In genomic region chr14:80955434-80955939, GRCh38 we compare ENCODE assay signal across 8 cellular contexts. TPM values are rescaled to one million over a fixed set of nuclear protein-coding genes. Genes with fewer than 3 reads are reported as not detected.
A peak's percentile ranks its signal among the peaks of the same experiment; 100 is the strongest.
DNase-seq lines count a peak whose midpoint lies in the region; ATAC-seq, FAIRE-seq and TF ChIP-seq lines count a peak whose summit lies in the region.

Gene TSHR, plus strand, starts transcription at chr14:80955621. Its CDS starts 60 bp downstream, at chr14:80955681.

- H3K4me3 Mint-ChIP-seq in activated B cell treated with CpG ODN at 0.5 μM for 24 hours = peak within 1 kb of the TSS; percentile 84

- H3K9me3 Mint-ChIP-seq in activated B cell treated with CpG ODN at 0.5 μM for 24 hours = no peaks in the 10 kb centered on the region

- no peak for FAIRE-seq in GM12892 (lab: Jason Lieb, UNC)

- H3K9me3 ChIP-seq in gastroesophageal sphincter (no peaks in the 10 kb centered on the region), parathyroid adenoma (ENCODE audit: control insufficient read depth, low read length) (no peaks in the 10 kb centered on the region)

- H3K4me2 ChIP-seq in parathyroid adenoma (ENCODE audit: low read length) = peak within 1 kb of the TSS; percentile 97

- no peaks in the 10 kb centered on the region for H3K36me3 Mint-ChIP-seq in activated B cell treated with CpG ODN at 0.5 μM for 24 hours (ENCODE audit: low read depth)

- H3K27ac ChIP-seq in gastroesophageal sphincter (no peak within 1 kb of the TSS), parathyroid adenoma (no peak within 1 kb of the TSS)

- H3K79me2 ChIP-seq in parathyroid adenoma = no peaks in the 10 kb centered on the region

- H3K4me3 ChIP-seq in H7 (ENCODE audit: insufficient read depth, low read depth, low read length) = peak within 1 kb of the TSS; percentile 46
- H3K4me3 ChIP-seq in gastroesophageal sphincter = peak within 1 kb of the TSS; percentile 17 to 54
- H3K4me3 ChIP-seq in parathyroid adenoma (ENCODE audit: low read depth, low read length) = peak within 1 kb of the TSS; percentile 54

- H3K36me3 ChIP-seq in H7 (replicated peaks; ENCODE audit: control insufficient read depth, insufficient read depth, low read length) (no peaks in the 10 kb centered on the region), gastroesophageal sphincter (no peaks in the 10 kb centered on the region), parathyroid adenoma (ENCODE audit: control insufficient read depth, insufficient read depth, low read length) (no peaks in the 10 kb centered on the region)

- H3K27me3 Mint-ChIP-seq in activated B cell treated with CpG ODN at 0.5 μM for 24 hours = peaks cover 9% of the 10 kb centered on the region

- CTCF ChIA-PET in activated B cell treated with CpG ODN at 0.5 μM for 24 hours (lab: Charles Lee) = interaction anchor here (0.6 to 9.3 kb wide), 9 partner anchors 13 to 509 kb away, joined by 3 to 150 read pairs (median 3); no protein-coding TSS in a partner anchor

- TF ChIP-seq POLR2A in gastroesophageal sphincter (IDR thresholded peaks at IDR 0.05) = no peak
- TF ChIP-seq POLR2A in GM12892 (IDR thresholded peaks at IDR 0.05; ENCODE audit: low read depth, low read length) = no peak

- H3K4me1 ChIP-seq in gastroesophageal sphincter = peaks cover 0 to 15% (median 7%) of the 10 kb centered on the region in 3 donors
- H3K4me1 ChIP-seq in parathyroid adenoma = peaks cover 4% of the 10 kb centered on the region

- ATAC-seq in activated B cell treated with CpG ODN at 0.5 μM for 24 hours (ENCODE audit: low read depth) (no peak), gastroesophageal sphincter (no peak)

- H3K27me3 ChIP-seq in H7 (ENCODE audit: control insufficient read depth, insufficient read depth, low read length) (peaks cover 11% of the 10 kb centered on the region), gastroesophageal sphincter (peaks cover 20% of the 10 kb centered on the region), parathyroid adenoma (ENCODE audit: control insufficient read depth, insufficient read depth, low read length) (peaks cover 4% of the 10 kb centered on the region)

- 10 to 34% methylated on average over 2 to 3 of the region's 19 CpGs for WGBS in gastroesophageal sphincter (ENCODE audit: low coverage in 1 of 2), 2 donors

- TF ChIP-seq EP300 in gastroesophageal sphincter (IDR thresholded peaks at IDR 0.05) = no peak

- intact Hi-C loops in activated B cell treated with CpG ODN at 0.5 μM for 24 hours (cut with micrococcal nuclease) = loop anchor here (5.0 kb wide), 1 partner anchor 577 kb away; the partner anchor contains the start of gene SEL1L

- peak within 1 kb of the TSS; percentile 36 for H3K27ac Mint-ChIP-seq in activated B cell treated with CpG ODN at 0.5 μM for 24 hours

- TF ChIP-seq CTCF in activated B cell treated with CpG ODN at 0.5 μM for 24 hours (IDR thresholded peaks at IDR 0.05) = no peak
- no peak for TF ChIP-seq CTCF in gastroesophageal sphincter (IDR thresholded peaks at IDR 0.05)
- TF ChIP-seq CTCF in parathyroid adenoma (IDR thresholded peaks at IDR 0.05) = no peak

- H2AFZ ChIP-seq in parathyroid adenoma = peak within 1 kb of the TSS; percentile 79

- H3K9ac ChIP-seq in parathyroid adenoma = no peak within 1 kb of the TSS

- POLR2A ChIA-PET in activated B cell treated with CpG ODN at 0.5 μM for 24 hours (lab: Charles Lee) = interaction anchor here (0.9 to 2.0 kb wide), 5 partner anchors 13 to 265 kb away, joined by 3 to 7 read pairs (median 3); partner anchors contain the start of gene GTF2A1

- H3K4me1 Mint-ChIP-seq in activated B cell treated with CpG ODN at 0.5 μM for 24 hours = peaks cover 55% of the 10 kb centered on the region

- DNase-seq in H7 (peak; percentile 76), activated B cell treated with CpG ODN at 0.5 μM for 24 hours (no peak), GM12892 (ENCODE audit: insufficient read length) (no peak), GM19240 (ENCODE audit: insufficient read length, low spot score) (no peak), HUDEP-2 (lab: John Stamatoyannopoulos, UW; ENCODE audit: unreplicated experiment in 76 of 76) (no peak), putamen (ENCODE audit: low spot score) (no peak)

RNA-seq across cellular contexts. Expression of gene TSHR, which starts in this region (rescaled TPM):
- not detected in 2 replicates for total RNA-seq in H7 (2014; rRNA removed; shearing (Covaris generic))
- 0.17 TPM in 1 of 2 replicates, not detected in the other for total RNA-seq in activated B cell treated with CpG ODN at 0.5 μM for 24 hours
- under 1 TPM in 1 of 4 donors, not detected in 3; 0.08 TPM for total RNA-seq in gastroesophageal sphincter
- polyA plus RNA-seq in GM12892 (2012; ENCODE audit: missing spikeins) = 0.06 TPM

Comparison
In these comparisons a context has a peak if more than half of its experiments do, and no peak if none do; other contexts are left out.
1. Peak in DNase-seq and H3K4me3 ChIP-seq in H7; RNA of the gene not detected or under 1 TPM.